Comparison of ENCODE assay signal across 20 cellular contexts in genomic region chr9:19698960-19699359, GRCh38.
A peak's percentile ranks its signal among the peaks of the same experiment; 100 is the strongest.
DNase-seq lines count a peak whose midpoint lies in the region; ATAC-seq and TF ChIP-seq lines count a peak whose summit lies in the region.
"Had no signal": no experiment of that assay in that cellular context is flagged by ENCODE, and none has a peak within 500 bp of the region (broad histone marks: within the 10 kb centered on the region; RNA-seq: fewer than 3 reads in every experiment).

No MANE protein-coding gene starts in this region.

- no peaks in the 10 kb centered on the region for H4K20me1 ChIP-seq in mammary epithelial cell (ENCODE audit: insufficient read depth, low read length)

- no peak overlapping the region for H3K4me2 ChIP-seq in mammary epithelial cell (ENCODE audit: insufficient read depth, low read depth, low read length)

- no peak overlapping the region for H3K9ac ChIP-seq in mammary epithelial cell (ENCODE audit: insufficient read depth, low read length)

- BruUV-seq in mammary epithelial cell (replicated peaks; lab: Mats Ljungman, UMichigan): no TSS peak

- H3K36me3 ChIP-seq in mammary epithelial cell (ENCODE audit: insufficient read depth, low read length): no peaks in the 10 kb centered on the region

- CTCF ChIA-PET in mammary epithelial cell (lab: Charles Lee; ENCODE audit: low non-redundant PET): no interaction called here

- WGBS in mammary epithelial cell (ENCODE audit: low coverage, missing lambda C conversion rate): 2% methylated on average over 3 of the region's 3 CpGs

- TF ChIP-seq CTCF in mammary epithelial cell (conservative IDR thresholded peaks at IDR 0.05 in 1 of 2, IDR thresholded peaks at IDR 0.05 in 1 of 2; ENCODE audit: extremely low read depth in 1 of 2, insufficient read depth in 1 of 2, low read depth in 1 of 2, low read length in 2 of 2): no peak

- H3K27me3 ChIP-seq in mammary epithelial cell (ENCODE audit: insufficient read depth, low read length): peaks cover 3% of the 10 kb centered on the region

- no peak overlapping the region for H2AFZ ChIP-seq in mammary epithelial cell (ENCODE audit: low read depth, low read length)

- dilution Hi-C loops in mammary epithelial cell (cut with HindIII; ENCODE audit: low sequenced_read_pairs): no loop called here

- no peak overlapping the region for H3K4me3 ChIP-seq in mammary epithelial cell (replicated peaks in 1 of 3; ENCODE audit: insufficient read depth in 1 of 3, low read depth in 2 of 3, low read length in 3 of 3)
- H3K4me3 ChIP-seq: GM12878 had no signal

- H3K9me3 ChIP-seq in mammary epithelial cell (replicated peaks; ENCODE audit: insufficient read depth, low read length): no peaks in the 10 kb centered on the region

- H3K79me2 ChIP-seq in mammary epithelial cell (ENCODE audit: insufficient read depth, low read length): no peaks in the 10 kb centered on the region

- in situ Hi-C loops in mammary epithelial cell (cut with MboI; ENCODE audit: low sequenced_read_pairs in 2 of 2): no loop called here

- no peaks in the 10 kb centered on the region for H3K4me1 ChIP-seq in mammary epithelial cell (ENCODE audit: insufficient read depth, low read length)

- ATAC-seq in GM18519 (IDR thresholded peaks at IDR 0.05; ENCODE audit: low FRiP score, unreplicated experiment) (no peak), HG03378 (IDR thresholded peaks at IDR 0.05; ENCODE audit: unreplicated experiment) (no peak)
- ATAC-seq: GM12878 had no signal

- intact Hi-C loops in mammary epithelial cell (cut with micrococcal nuclease): loop anchor here (10.0 kb wide), 1 partner anchor 46 kb away; no protein-coding TSS in a partner anchor

- H3K27ac ChIP-seq in cingulate gyrus (ENCODE audit: low read depth, low read length) (peak overlapping the region; percentile 57), mammary epithelial cell (ENCODE audit: insufficient read depth, low read depth, low read length) (no peak overlapping the region)
- H3K27ac ChIP-seq: HL-60 had no signal

- peak; percentile 9 for DNase-seq in COR-L47 (lab: John Stamatoyannopoulos, UW)
- DNase-seq in NCI-H69 (lab: John Stamatoyannopoulos, UW): peak; percentile 43
- peak; percentile 17 for DNase-seq in iPS-NIHi11 (ENCODE audit: low spot score)
- no peak for DNase-seq in NCI-H226
- DNase-seq in mammary epithelial cell: no peak
- DNase-seq: 8988T; DMS153; HFFc6; MM.1S; NCI-H1092; NCI-H1436 treated with DMSO at 0.1 percent for 48 hours; NCI-H2029; NCI-H526; NK-92 treated with Interleukin-12 subunit alpha and Interleukin-12 subunit beta, amount 100 ng/mL, for 24 hours; Right ventricle myocardium superior had no signal

Comparison
In these comparisons a context has a peak if more than half of its experiments do, and no peak if none do; other contexts are left out.
1. DNase-seq: peak in COR-L47 (single experiment), NCI-H69 (single experiment) and iPS-NIHi11 (single experiment); none in NCI-H226 (single experiment) and mammary epithelial cell (single experiment).